8 cellular contexts compared by ENCODE assay signal in the genomic region with DNA sequence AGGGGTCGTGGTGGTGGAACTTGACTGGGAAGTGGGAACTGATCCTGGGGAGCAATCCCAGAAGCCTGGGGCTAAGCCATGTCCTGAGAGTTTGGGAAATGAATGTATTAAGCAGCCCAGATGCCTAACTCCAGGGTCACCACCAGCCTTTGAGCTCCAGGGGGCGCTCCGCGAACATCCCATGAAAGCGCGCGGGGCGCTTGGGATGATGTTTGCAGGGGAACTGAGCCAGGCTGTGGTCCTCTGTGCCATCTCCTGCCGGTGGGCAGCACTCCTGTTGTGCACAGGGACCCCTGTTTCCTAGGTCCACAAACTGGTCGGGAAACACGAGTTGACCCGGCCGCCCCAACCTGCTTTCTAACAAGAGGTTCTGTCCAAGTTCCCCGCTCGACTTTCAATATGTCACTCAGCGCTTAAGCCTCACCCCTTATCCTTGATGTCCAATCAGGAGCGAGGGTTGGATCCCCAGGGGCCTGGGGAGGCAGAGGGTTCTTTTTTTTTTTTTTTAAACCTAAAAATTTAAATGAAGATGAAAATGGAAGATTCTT.
DNase-seq lines count a peak whose midpoint lies in the region; ATAC-seq and TF ChIP-seq lines count a peak whose summit lies in the region.

No MANE protein-coding gene starts in this region.

- peak overlapping the region; percentile 69 for H3K4me3 Mint-ChIP-seq in nephron progenitor cell
- H3K4me3 Mint-ChIP-seq in stimulated activated naive B cell treated with anti-CD40 and anti-IgM and Interleukin-4, amounts not matched to agents 10 μg/mL and 1 μg/mL and 100 μg/mL, for 72 hours: peak overlapping the region; percentile 88 to 90

- peaks cover 16% of the 10 kb centered on the region for H3K9me3 Mint-ChIP-seq in nephron progenitor cell
- peaks cover 2 to 3% of the 10 kb centered on the region in 2 donors for H3K9me3 Mint-ChIP-seq in stimulated activated naive B cell treated with anti-CD40 and anti-IgM and Interleukin-4, amounts not matched to agents 10 μg/mL and 1 μg/mL and 100 μg/mL, for 72 hours

- peak overlapping the region; percentile 11 for H3K27ac Mint-ChIP-seq in nephron progenitor cell
- peak overlapping the region; percentile 31 for H3K27ac Mint-ChIP-seq in stimulated activated naive B cell treated with anti-CD40 and anti-IgM and Interleukin-4, amounts not matched to agents 10 μg/mL and 1 μg/mL and 100 μg/mL, for 72 hours

- peak; percentile 75 for ATAC-seq in GM19395 (IDR thresholded peaks at IDR 0.05; ENCODE audit: unreplicated experiment)
- ATAC-seq in stimulated activated naive B cell treated with anti-CD40 and anti-IgM and Interleukin-4, amounts not matched to agents 10 μg/mL and 1 μg/mL and 100 μg/mL, for 72 hours (replicated peaks): peak; percentile 95 to 96

- H3K4me1 Mint-ChIP-seq in nephron progenitor cell: peaks cover 9% of the 10 kb centered on the region
- peaks cover 9 to 17% of the 10 kb centered on the region in 2 donors for H3K4me1 Mint-ChIP-seq in stimulated activated naive B cell treated with anti-CD40 and anti-IgM and Interleukin-4, amounts not matched to agents 10 μg/mL and 1 μg/mL and 100 μg/mL, for 72 hours

- TF ChIP-seq CTCF in AG09319 (IDR thresholded peaks at IDR 0.05; ENCODE audit: low read depth, low read length): peak; percentile 99
- peak; percentile 84 for TF ChIP-seq CTCF in nephron progenitor cell (IDR thresholded peaks at IDR 0.05)

- DNase-seq in AG09319 (ENCODE audit: extremely low read depth, low read depth) (peak; percentile 34), Kasumi-1 (lab: John Stamatoyannopoulos, UW) (peak; percentile 55 to 78), RPMI8226 (peak; percentile 70), fibroblast of the conjunctiva (ENCODE audit: low read depth) (peak; percentile 57), nephron progenitor cell (peak; percentile 84)
- DNase-seq in activated T-helper 9 cell treated with anti-CD3 and anti-CD28 coated beads, Interleukin-2, amount 50 U/mL, for 16 hours (ENCODE audit: low read depth): peak; percentile 54
- DNase-seq in stimulated activated naive B cell treated with anti-CD40 and anti-IgM and Interleukin-4, amounts not matched to agents 10 μg/mL and 1 μg/mL and 100 μg/mL, for 72 hours: peak; percentile 76

- peaks cover 3% of the 10 kb centered on the region for H3K36me3 Mint-ChIP-seq in nephron progenitor cell (ENCODE audit: low read depth)
- no peaks in the 10 kb centered on the region for H3K36me3 Mint-ChIP-seq in stimulated activated naive B cell treated with anti-CD40 and anti-IgM and Interleukin-4, amounts not matched to agents 10 μg/mL and 1 μg/mL and 100 μg/mL, for 72 hours

- H3K27me3 Mint-ChIP-seq in nephron progenitor cell (ENCODE audit: low read depth, poor library complexity): peaks cover 6% of the 10 kb centered on the region
- H3K27me3 Mint-ChIP-seq in stimulated activated naive B cell treated with anti-CD40 and anti-IgM and Interleukin-4, amounts not matched to agents 10 μg/mL and 1 μg/mL and 100 μg/mL, for 72 hours: peaks cover 9 to 22% of the 10 kb centered on the region in 2 donors

Comparison
In these comparisons a context has a peak if more than half of its experiments do, and no peak if none do; other contexts are left out.
1. Peak in every context shown above with its lines: DNase-seq and ATAC-seq.
2. DNase-seq: peak in every context shown above with its lines; median percentile 84 in nephron progenitor cell; 76 in stimulated activated naive B cell treated with anti-CD40 and anti-IgM and Interleukin-4, amounts not matched to agents 10 μg/mL and 1 μg/mL and 100 μg/mL, for 72 hours; 70 in RPMI8226; 66 in Kasumi-1; 57 in fibroblast of the conjunctiva; 54 in activated T-helper 9 cell treated with anti-CD3 and anti-CD28 coated beads, Interleukin-2, amount 50 U/mL, for 16 hours; 34 in AG09319.